In the genomic region with DNA sequence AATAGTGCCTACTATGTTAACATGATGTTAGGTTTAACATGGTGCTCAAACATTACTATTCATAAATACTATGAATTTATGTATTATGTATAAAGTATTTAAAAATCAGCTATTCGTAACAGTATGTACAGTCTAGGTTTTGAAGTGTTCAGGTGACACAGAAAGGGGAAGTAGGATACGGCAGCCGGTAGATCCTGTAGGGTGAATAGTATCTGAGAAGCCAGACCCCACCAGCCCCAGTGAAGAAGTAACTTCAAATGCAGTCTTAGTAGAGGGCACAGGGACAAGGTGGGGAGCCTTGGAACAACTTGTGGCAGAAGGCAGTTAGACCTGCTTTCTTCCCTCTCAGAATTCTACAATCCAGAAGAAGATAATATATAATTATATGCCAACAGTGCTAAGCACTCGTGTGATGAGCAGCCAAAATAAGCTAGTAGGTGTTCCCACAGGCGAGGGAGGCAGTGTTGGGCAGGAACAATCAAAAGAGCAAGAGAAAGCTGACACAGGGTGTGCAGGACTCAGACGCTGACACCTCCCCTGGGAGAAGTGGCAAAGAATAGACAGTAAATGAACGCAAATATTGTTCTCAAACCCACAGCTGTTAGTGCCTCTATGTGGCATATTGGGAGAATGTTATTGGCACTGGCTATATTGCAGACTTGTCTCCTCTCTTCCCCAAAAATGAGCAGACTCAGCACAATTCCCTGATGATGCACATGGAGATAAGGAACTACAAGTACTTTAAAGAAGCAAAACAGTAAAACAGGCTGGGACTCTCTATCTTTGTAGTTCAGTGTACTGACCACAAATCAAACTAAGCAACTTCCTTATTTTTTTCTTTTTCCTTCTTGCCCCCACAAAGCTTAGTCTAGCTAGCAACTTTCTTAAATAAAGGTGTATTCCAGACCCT, we compare ENCODE assay signal across 9 cellular contexts. TPM values are rescaled to one million over a fixed set of nuclear protein-coding genes. Genes with fewer than 3 reads are reported as not detected.
DNase-seq lines count a peak whose midpoint lies in the region; ATAC-seq and TF ChIP-seq lines count a peak whose summit lies in the region.
"Had no signal": no experiment of that assay in that cellular context is flagged by ENCODE, and none has a peak within 500 bp of the region (broad histone marks: within the 10 kb centered on the region; RNA-seq: fewer than 3 reads in every experiment).

No MANE protein-coding gene starts in this region.

- H3K9ac ChIP-seq in trophoblast cell (ENCODE audit: low read length): no peak overlapping the region

- no peak overlapping the region for H3K4me2 ChIP-seq in trophoblast cell (ENCODE audit: low read length)

- peak overlapping the region; percentile 92 for H3K4ac ChIP-seq in trophoblast cell (ENCODE audit: low read depth, low read length)

- TF ChIP-seq CTCF in ascending aorta (IDR thresholded peaks at IDR 0.05): no peak

- no peaks in the 10 kb centered on the region for H3K36me3 Mint-ChIP-seq in activated naive CD4-positive, alpha-beta T cell treated with anti-CD3 and anti-CD28 coated beads, Interleukin-2, amount 50 U/mL, for 24 hours
- peaks cover 18 to 22% of the 10 kb centered on the region in 2 donors for H3K36me3 Mint-ChIP-seq in activated naive CD4-positive, alpha-beta T cell treated with anti-CD3 and anti-CD28 coated beads, Interleukin-2, amount 50 U/mL, for 72 hours
- peaks cover 22% of the 10 kb centered on the region for H3K36me3 Mint-ChIP-seq in activated naive CD8-positive, alpha-beta T cell treated with anti-CD3 and anti-CD28 coated beads, Interleukin-2, amount 10 ng/mL, durations not matched to agents 7 days and 5 days

- H3K14ac ChIP-seq in trophoblast cell (ENCODE audit: low read length): no peak overlapping the region

- H3K23ac ChIP-seq in trophoblast cell (ENCODE audit: low read length): no peak overlapping the region

- peak overlapping the region; percentile 34 for H3K4me3 Mint-ChIP-seq in activated naive CD4-positive, alpha-beta T cell treated with anti-CD3 and anti-CD28 coated beads, Interleukin-2, amount 50 U/mL, for 24 hours
- H3K4me3 Mint-ChIP-seq in activated naive CD8-positive, alpha-beta T cell treated with anti-CD3 and anti-CD28 coated beads, Interleukin-2, amount 10 ng/mL, durations not matched to agents 7 days and 5 days: peak overlapping the region; percentile 68

- H3K27me3 Mint-ChIP-seq in activated naive CD4-positive, alpha-beta T cell treated with anti-CD3 and anti-CD28 coated beads, Interleukin-2, amount 50 U/mL, for 24 hours: no peaks in the 10 kb centered on the region
- H3K27me3 Mint-ChIP-seq in activated naive CD8-positive, alpha-beta T cell treated with anti-CD3 and anti-CD28 coated beads, Interleukin-2, amount 10 ng/mL, durations not matched to agents 7 days and 5 days: no peaks in the 10 kb centered on the region

- H3K9me3 ChIP-seq in trophoblast cell (ENCODE audit: insufficient read depth, low read depth, low read length): peaks cover 3% of the 10 kb centered on the region
- no peaks in the 10 kb centered on the region for H3K9me3 ChIP-seq in ascending aorta

- H3K27ac ChIP-seq in trophoblast cell (ENCODE audit: low read depth, low read length) (no peak overlapping the region), ascending aorta (no peak overlapping the region)

- no peaks in the 10 kb centered on the region for H3K27me3 ChIP-seq in trophoblast cell (ENCODE audit: insufficient read depth, low read length)
- H3K27me3 ChIP-seq in ascending aorta: no peaks in the 10 kb centered on the region

- H4K8ac ChIP-seq in trophoblast cell (ENCODE audit: low read depth, low read length): peak overlapping the region; percentile 10

- no peak overlapping the region for H2BK120ac ChIP-seq in trophoblast cell (ENCODE audit: insufficient read depth, low read length, poor library complexity)

- WGBS in trophoblast cell (ENCODE audit: extremely low coverage, insufficient coverage, insufficient read length): no CpG with 5 or more reads among the region's 7 CpGs

- H3K4me1 ChIP-seq in trophoblast cell (ENCODE audit: control insufficient read depth in 1 of 2, insufficient read depth in 2 of 2, low read length in 2 of 2) (peaks cover 3% of the 10 kb centered on the region in 2 experiments), ascending aorta (peaks cover 5 to 6% of the 10 kb centered on the region in 2 donors)

- DNase-seq in activated naive CD4-positive, alpha-beta T cell treated with anti-CD3 and anti-CD28 coated beads, Interleukin-2, amount 50 U/mL, for 72 hours (ENCODE audit: low spot score in 2 of 2): no peak
- DNase-seq in NCI-H1092 treated with DMSO at 0.1 percent for 48 hours (lab: John Stamatoyannopoulos, UW) (peak; percentile 49), trophoblast cell (no peak), ascending aorta (ENCODE audit: low spot score in 2 of 2) (no peak)
- DNase-seq in activated naive CD8-positive, alpha-beta T cell treated with anti-CD3 and anti-CD28 coated beads, Interleukin-2, amount 10 ng/mL, durations not matched to agents 7 days and 5 days: no peak
- DNase-seq in stimulated activated CD4-positive, alpha-beta T cell treated with anti-CD3 and anti-CD28 coated beads, Interleukin-1b, Interleukin-23, amount 100 ng/mL, for 48 hours: no peak

- H4K91ac ChIP-seq in trophoblast cell (ENCODE audit: low read depth, low read length): no peak overlapping the region

- H2AK5ac ChIP-seq in trophoblast cell (ENCODE audit: low read length): no peak overlapping the region

- H3K4me1 Mint-ChIP-seq in activated naive CD4-positive, alpha-beta T cell treated with anti-CD3 and anti-CD28 coated beads, Interleukin-2, amount 50 U/mL, for 24 hours: peaks cover 41% of the 10 kb centered on the region
- peaks cover 33% of the 10 kb centered on the region for H3K4me1 Mint-ChIP-seq in activated naive CD8-positive, alpha-beta T cell treated with anti-CD3 and anti-CD28 coated beads, Interleukin-2, amount 10 ng/mL, durations not matched to agents 7 days and 5 days

- H3K79me1 ChIP-seq in trophoblast cell (ENCODE audit: low read length): peaks cover 6% of the 10 kb centered on the region

- H2BK5ac ChIP-seq in trophoblast cell (ENCODE audit: low read depth, low read length, poor library complexity): no peak overlapping the region

- peaks cover 17% of the 10 kb centered on the region for H3K79me2 ChIP-seq in trophoblast cell (ENCODE audit: control insufficient read depth, insufficient read depth, low read length, poor library complexity)

- H3K18ac ChIP-seq in trophoblast cell (ENCODE audit: low read length): no peak overlapping the region

- peak overlapping the region; percentile 48 for H3K27ac Mint-ChIP-seq in activated naive CD4-positive, alpha-beta T cell treated with anti-CD3 and anti-CD28 coated beads, Interleukin-2, amount 50 U/mL, for 24 hours
- H3K27ac Mint-ChIP-seq in activated naive CD4-positive, alpha-beta T cell treated with anti-CD3 and anti-CD28 coated beads, Interleukin-2, amount 50 U/mL, for 72 hours: no peak overlapping the region
- H3K27ac Mint-ChIP-seq in activated naive CD8-positive, alpha-beta T cell treated with anti-CD3 and anti-CD28 coated beads, Interleukin-2, amount 10 ng/mL, durations not matched to agents 7 days and 5 days: peak overlapping the region; percentile 66

- peaks cover 2 to 7% of the 10 kb centered on the region in 2 experiments for H3K36me3 ChIP-seq in trophoblast cell (ENCODE audit: control insufficient read depth in 1 of 2, insufficient read depth in 2 of 2, low read length in 2 of 2)
- H3K36me3 ChIP-seq in ascending aorta: no peaks in the 10 kb centered on the region

- H3K9me3 Mint-ChIP-seq in activated naive CD4-positive, alpha-beta T cell treated with anti-CD3 and anti-CD28 coated beads, Interleukin-2, amount 50 U/mL, for 24 hours: no peaks in the 10 kb centered on the region
- H3K9me3 Mint-ChIP-seq in activated naive CD4-positive, alpha-beta T cell treated with anti-CD3 and anti-CD28 coated beads, Interleukin-2, amount 50 U/mL, for 72 hours: no peaks in the 10 kb centered on the region
- no peaks in the 10 kb centered on the region for H3K9me3 Mint-ChIP-seq in activated naive CD8-positive, alpha-beta T cell treated with anti-CD3 and anti-CD28 coated beads, Interleukin-2, amount 10 ng/mL, durations not matched to agents 7 days and 5 days

- intact Hi-C loops in ascending aorta (cut with DNase I): no loop called here

- H2AFZ ChIP-seq in trophoblast cell (ENCODE audit: insufficient read depth, low read length, poor library complexity): no peak overlapping the region

- no peak overlapping the region for H4K12ac ChIP-seq in trophoblast cell (ENCODE audit: low read depth, low read length)

- peak overlapping the region; percentile 63 for H2BK12ac ChIP-seq in trophoblast cell (ENCODE audit: low read length)

- H3K4me3 ChIP-seq in trophoblast cell (ENCODE audit: low read depth, low read length) (no peak overlapping the region), ascending aorta (no peak overlapping the region)
- H3K4me3 ChIP-seq: lung had no signal

- POLR2A ChIA-PET in activated naive CD8-positive, alpha-beta T cell treated with anti-CD3 and anti-CD28 coated beads, Interleukin-2, amount 10 ng/mL, durations not matched to agents 7 days and 5 days (lab: Charles Lee): interaction anchor here (0.8 to 1.8 kb wide), 4 partner anchors 11 to 19 kb away, joined by 3 to 5 read pairs (median 4); no protein-coding TSS in a partner anchor

- no peak for ATAC-seq in activated naive CD4-positive, alpha-beta T cell treated with anti-CD3 and anti-CD28 coated beads, Interleukin-2, amount 50 U/mL, for 72 hours
- ATAC-seq in activated naive CD8-positive, alpha-beta T cell treated with anti-CD3 and anti-CD28 coated beads, Interleukin-2, amount 10 ng/mL, durations not matched to agents 7 days and 5 days (ENCODE audit: low read depth): no peak
- ATAC-seq in HG03025 (IDR thresholded peaks at IDR 0.05; ENCODE audit: low FRiP score, unreplicated experiment): no peak

RNA-seq across cellular contexts. Expression of a gene that starts 4.6 kb away (rescaled TPM):
- total RNA-seq in activated naive CD4-positive, alpha-beta T cell treated with anti-CD3 and anti-CD28 coated beads, Interleukin-2, amount 50 U/mL, for 72 hours: 10 to 100 TPM; 17.7 to 42.6 TPM
- total RNA-seq in activated naive CD8-positive, alpha-beta T cell treated with anti-CD3 and anti-CD28 coated beads, Interleukin-2, amount 10 ng/mL, durations not matched to agents 7 days and 5 days: 10 to 100 TPM; 26.0 to 27.3 TPM
- polyA plus RNA-seq in trophoblast cell (2013): 3.3 and 3.5 TPM in 2 replicates
- 3.9 TPM for total RNA-seq in ascending aorta

RNA-seq across cellular contexts. Expression of a gene that starts 30.1 kb away (rescaled TPM):
- total RNA-seq in activated naive CD4-positive, alpha-beta T cell treated with anti-CD3 and anti-CD28 coated beads, Interleukin-2, amount 50 U/mL, for 72 hours: 1 to 10 TPM; 1.5 to 1.8 TPM
- total RNA-seq in activated naive CD8-positive, alpha-beta T cell treated with anti-CD3 and anti-CD28 coated beads, Interleukin-2, amount 10 ng/mL, durations not matched to agents 7 days and 5 days: 10 to 100 TPM; 13.1 to 16.2 TPM
- polyA plus RNA-seq in trophoblast cell (2013): 39.3 and 41.1 TPM in 2 replicates
- 11.9 TPM for total RNA-seq in ascending aorta

RNA-seq across cellular contexts. Expression of a gene that starts 36.4 kb away (rescaled TPM):
- total RNA-seq in activated naive CD4-positive, alpha-beta T cell treated with anti-CD3 and anti-CD28 coated beads, Interleukin-2, amount 50 U/mL, for 72 hours: 10 to 100 TPM in 1 of 2 donors, 1 to 10 TPM in 1; 6.4 to 15.7 TPM
- total RNA-seq in activated naive CD8-positive, alpha-beta T cell treated with anti-CD3 and anti-CD28 coated beads, Interleukin-2, amount 10 ng/mL, durations not matched to agents 7 days and 5 days: 10 to 100 TPM; 11.4 to 11.8 TPM
- 14.8 and 15.9 TPM in 2 replicates for polyA plus RNA-seq in trophoblast cell (2013)
- 26.9 TPM for total RNA-seq in ascending aorta

Comparison
In these comparisons a context has a peak if more than half of its experiments do, and no peak if none do; other contexts are left out.
1. H3K27ac Mint-ChIP-seq: peak in activated naive CD4-positive, alpha-beta T cell treated with anti-CD3 and anti-CD28 coated beads, Interleukin-2, amount 50 U/mL, for 24 hours (single experiment) and activated naive CD8-positive, alpha-beta T cell treated with anti-CD3 and anti-CD28 coated beads, Interleukin-2, amount 10 ng/mL, durations not matched to agents 7 days and 5 days (single experiment); none in activated naive CD4-positive, alpha-beta T cell treated with anti-CD3 and anti-CD28 coated beads, Interleukin-2, amount 50 U/mL, for 72 hours (0 of 2).